In genomic region chr14:35201066-35201465, GRCh38 we compare ENCODE assay signal across 15 cellular contexts.
DNase-seq lines count a peak whose midpoint lies in the region; ATAC-seq and TF ChIP-seq lines count a peak whose summit lies in the region.
"Had no signal": no experiment of that assay in that cellular context is flagged by ENCODE, and none has a peak within 500 bp of the region (broad histone marks: within the 10 kb centered on the region; RNA-seq: fewer than 3 reads in every experiment).

No MANE protein-coding gene starts in this region.

- no peak overlapping the region for H3K4me3 Mint-ChIP-seq in activated naive CD4-positive, alpha-beta T cell treated with anti-CD3 and anti-CD28 coated beads, Interleukin-2, amount 10 ng/mL, durations not matched to agents 7 days and 5 days
- H3K4me3 Mint-ChIP-seq in dendritic cell treated with granulocyte-macrophage colony-stimulating factor and Interleukin-4, amounts not matched to agents 40 ng/mL and 50 ng/mL, for 4 days: no peak overlapping the region
- H3K4me3 Mint-ChIP-seq: neural crest cell had no signal

- H3K27ac Mint-ChIP-seq in activated naive CD4-positive, alpha-beta T cell treated with anti-CD3 and anti-CD28 coated beads, Interleukin-2, amount 10 ng/mL, durations not matched to agents 7 days and 5 days: peak overlapping the region; percentile 61
- H3K27ac Mint-ChIP-seq in dendritic cell treated with granulocyte-macrophage colony-stimulating factor and Interleukin-4, amounts not matched to agents 40 ng/mL and 50 ng/mL, for 4 days: peak overlapping the region; percentile 30

- peaks cover 43% of the 10 kb centered on the region for H3K4me1 Mint-ChIP-seq in activated naive CD4-positive, alpha-beta T cell treated with anti-CD3 and anti-CD28 coated beads, Interleukin-2, amount 10 ng/mL, durations not matched to agents 7 days and 5 days
- peaks cover 25% of the 10 kb centered on the region for H3K4me1 Mint-ChIP-seq in dendritic cell treated with granulocyte-macrophage colony-stimulating factor and Interleukin-4, amounts not matched to agents 40 ng/mL and 50 ng/mL, for 4 days (ENCODE audit: low read depth)
- H3K4me1 Mint-ChIP-seq: neural crest cell had no signal

- no peak for DNase-seq in activated naive CD4-positive, alpha-beta T cell treated with anti-CD3 and anti-CD28 coated beads, Interleukin-2, amount 10 ng/mL, durations not matched to agents 7 days and 5 days
- no peak for DNase-seq in activated naive CD4-positive, alpha-beta T cell treated with Interleukin-2 at 50 U/mL for 16 hours
- DNase-seq in OCI-LY7 (ENCODE audit: low spot score): peak; percentile 8
- DNase-seq in GM10248 (ENCODE audit: extremely low spot score): no peak
- DNase-seq: AML-193; DMS153; effector CD8-positive, alpha-beta T cell; mesenchymal stem cell; NCI-H1930; NCI-H510A treated with DMSO at 0.1 percent for 48 hours had no signal

- no peak overlapping the region for H2AFZ ChIP-seq in OCI-LY7 (ENCODE audit: low read length)

- H3K4me2 ChIP-seq in OCI-LY7 (ENCODE audit: low read length): no peak overlapping the region

- CTCF ChIA-PET in activated naive CD4-positive, alpha-beta T cell treated with anti-CD3 and anti-CD28 coated beads, Interleukin-2, amount 10 ng/mL, durations not matched to agents 7 days and 5 days (lab: Charles Lee): interaction anchor here (1.3 kb wide), 1 partner anchor 14 kb away, joined by 3 read pairs; no protein-coding TSS in a partner anchor
- CTCF ChIA-PET in OCI-LY7 (lab: Charles Lee; ENCODE audit: unreplicated experiment) (no interaction called here), GM10248 (lab: Yijun Ruan, JAX) (no interaction called here)

- no peaks in the 10 kb centered on the region for H3K27me3 Mint-ChIP-seq in activated naive CD4-positive, alpha-beta T cell treated with anti-CD3 and anti-CD28 coated beads, Interleukin-2, amount 10 ng/mL, durations not matched to agents 7 days and 5 days
- no peaks in the 10 kb centered on the region for H3K27me3 Mint-ChIP-seq in dendritic cell treated with granulocyte-macrophage colony-stimulating factor and Interleukin-4, amounts not matched to agents 40 ng/mL and 50 ng/mL, for 4 days

- no peaks in the 10 kb centered on the region for H4K20me1 ChIP-seq in OCI-LY7 (ENCODE audit: insufficient read depth, low read length)

- peaks cover 4% of the 10 kb centered on the region for H3K36me3 Mint-ChIP-seq in activated naive CD4-positive, alpha-beta T cell treated with anti-CD3 and anti-CD28 coated beads, Interleukin-2, amount 10 ng/mL, durations not matched to agents 7 days and 5 days
- no peaks in the 10 kb centered on the region for H3K36me3 Mint-ChIP-seq in dendritic cell treated with granulocyte-macrophage colony-stimulating factor and Interleukin-4, amounts not matched to agents 40 ng/mL and 50 ng/mL, for 4 days (ENCODE audit: low read depth)

- TF ChIP-seq CTCF in OCI-LY7 (conservative IDR thresholded peaks at IDR 0.05; ENCODE audit: low read length): no peak
- no peak for TF ChIP-seq CTCF in GM10248 (IDR thresholded peaks at IDR 0.05; ENCODE audit: control extremely low read depth, extremely low read depth, low read depth, missing control alignments)

- intact Hi-C loops in OCI-LY7 (cut with micrococcal nuclease; ENCODE audit: unreplicated experiment): no loop called here
- intact Hi-C loops in dendritic cell treated with granulocyte-macrophage colony-stimulating factor and Interleukin-4, amounts not matched to agents 40 ng/mL and 50 ng/mL, for 4 days (cut with micrococcal nuclease): no loop called here

- H3K79me2 ChIP-seq in OCI-LY7 (ENCODE audit: insufficient read depth, low read depth, low read length): no peaks in the 10 kb centered on the region

- H3K9me3 Mint-ChIP-seq in activated naive CD4-positive, alpha-beta T cell treated with anti-CD3 and anti-CD28 coated beads, Interleukin-2, amount 10 ng/mL, durations not matched to agents 7 days and 5 days: no peaks in the 10 kb centered on the region
- H3K9me3 Mint-ChIP-seq in dendritic cell treated with granulocyte-macrophage colony-stimulating factor and Interleukin-4, amounts not matched to agents 40 ng/mL and 50 ng/mL, for 4 days: no peaks in the 10 kb centered on the region
- H3K9me3 Mint-ChIP-seq: neural crest cell had no signal

- H3K36me3 ChIP-seq in OCI-LY7 (ENCODE audit: insufficient read depth, low read length): peaks cover 7% of the 10 kb centered on the region; the same call in 1 of the 2 replicates
- H3K36me3 ChIP-seq: SJSA1 had no signal

- BruUV-seq in OCI-LY7 (replicated peaks; lab: Mats Ljungman, UMichigan): no TSS peak

- H3K27ac ChIP-seq in OCI-LY7 (ENCODE audit: low read depth, low read length, poor library complexity, severe bottlenecking): no peak overlapping the region
- H3K27ac ChIP-seq: SJSA1 had no signal

- no peak overlapping the region for H3K4me3 ChIP-seq in OCI-LY7 (ENCODE audit: low read depth, low read length, poor library complexity, severe bottlenecking)
- H3K4me3 ChIP-seq: SJSA1 had no signal

- POLR2A ChIA-PET in OCI-LY7 (lab: Charles Lee) (no interaction called here), GM10248 (lab: Yijun Ruan, JAX) (interaction anchor here (0.6 kb wide), 1 partner anchor 204 kb away, joined by 3 read pairs; no protein-coding TSS in a partner anchor)

- peaks cover 4% of the 10 kb centered on the region for H3K4me1 ChIP-seq in OCI-LY7 (ENCODE audit: insufficient read depth, low read length, poor library complexity, severe bottlenecking)
- H3K4me1 ChIP-seq: SJSA1 had no signal

- H3K9me3 ChIP-seq in OCI-LY7 (ENCODE audit: low read length): no peaks in the 10 kb centered on the region
- H3K9me3 ChIP-seq: SJSA1 had no signal

- no peak for ATAC-seq in GM21737 (IDR thresholded peaks at IDR 0.05; ENCODE audit: unreplicated experiment)
- no peak for ATAC-seq in GM21360 (IDR thresholded peaks at IDR 0.05; ENCODE audit: unreplicated experiment)

- no peaks in the 10 kb centered on the region for H3K9me2 ChIP-seq in OCI-LY7 (ENCODE audit: insufficient read depth, low read length)
